ENCODE assay signal across 8 cellular contexts in the genomic region with DNA sequence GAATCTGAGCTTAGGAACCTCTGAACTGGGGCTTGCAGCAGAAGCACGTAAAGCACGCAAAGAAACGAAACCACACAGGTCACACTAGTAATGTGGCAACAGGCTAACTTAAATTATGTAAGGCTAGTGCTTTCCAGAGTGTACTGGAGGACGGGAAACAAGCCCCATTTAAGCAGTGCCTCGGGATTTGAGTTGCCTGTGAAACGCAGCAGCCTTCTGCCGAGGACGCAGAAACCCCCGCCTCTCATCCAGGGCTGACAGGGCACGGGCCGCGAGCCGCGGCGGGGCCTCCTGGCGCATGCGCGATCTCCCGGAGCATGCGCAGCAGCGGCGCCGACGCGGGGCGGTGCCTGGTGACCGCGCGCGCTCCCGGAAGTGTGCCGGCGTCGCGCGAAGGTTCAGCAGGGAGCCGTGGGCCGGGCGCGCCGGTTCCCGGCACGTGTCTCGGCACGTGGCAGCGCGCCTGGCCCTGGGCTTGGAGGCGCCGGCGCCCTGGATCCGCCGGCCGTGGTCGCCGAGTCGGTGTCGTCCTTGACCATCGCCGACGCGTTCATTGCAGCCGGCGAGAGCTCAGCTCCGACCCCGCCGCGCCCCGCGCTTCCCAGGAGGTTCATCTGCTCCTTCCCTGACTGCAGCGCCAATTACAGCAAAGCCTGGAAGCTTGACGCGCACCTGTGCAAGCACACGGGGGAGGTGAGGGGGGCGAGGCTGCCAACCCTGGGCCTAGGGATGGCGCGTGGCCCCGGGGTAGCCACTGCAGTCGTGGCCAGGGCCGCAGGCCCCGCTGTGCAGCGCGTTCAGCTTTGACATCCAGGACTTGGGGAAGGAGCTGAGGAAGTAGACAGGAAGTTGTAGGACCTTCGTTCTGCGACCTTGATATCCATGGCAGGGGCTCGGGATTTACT. TPM values are rescaled to one million over a fixed set of nuclear protein-coding genes. Genes with fewer than 3 reads are reported as not detected.
DNase-seq lines count a peak whose midpoint lies in the region; ATAC-seq and TF ChIP-seq lines count a peak whose summit lies in the region.

A gene (plus strand): TSS at position 374 of the 905 bp plus-strand sequence.

- POLR2A ChIA-PET in HEK293 (lab: Yijun Ruan, JAX), result interaction anchor here (1.2 to 3.1 kb wide), 3 partner anchors 25 to 196 kb away, joined by 3 to 14 read pairs (median 5); a partner anchor contains a TSS

- peaks cover 5 to 27% of the 10 kb centered on the region in 2 experiments for H3K36me3 ChIP-seq in HEK293 (ENCODE audit: control insufficient read depth in 2 of 2, insufficient read depth in 1 of 2, low read length in 2 of 2)

- H3K4me3 ChIP-seq in HEK293 (ENCODE audit: low read depth, low read length), result peak within 1 kb of the TSS; percentile 62

- H3K27ac ChIP-seq in HEK293 (ENCODE audit: extremely low read depth, low read depth, low read length) (peak within 1 kb of the TSS; percentile 74), temporal lobe (ENCODE audit: low read depth, low read length) (peak within 1 kb of the TSS; percentile 81)

- no peaks in the 10 kb centered on the region for H3K9me3 Mint-ChIP-seq in activated naive CD4-positive, alpha-beta T cell treated with anti-CD3 and anti-CD28 coated beads, Interleukin-2, amount 50 U/mL, for 72 hours

- peak within 1 kb of the TSS; percentile 94 to 98 for H3K27ac Mint-ChIP-seq in activated naive CD4-positive, alpha-beta T cell treated with anti-CD3 and anti-CD28 coated beads, Interleukin-2, amount 50 U/mL, for 72 hours

- H3K9me3 ChIP-seq in HEK293 (ENCODE audit: control insufficient read depth, insufficient read depth, low read depth, low read length), result no peaks in the 10 kb centered on the region

- CTCF ChIA-PET in HEK293 (lab: Yijun Ruan, JAX), result interaction anchor here (0.7 to 2.2 kb wide), 6 partner anchors 12 to 538 kb away, joined by 3 to 8 read pairs (median 6); no protein-coding TSS in a partner anchor

- TF ChIP-seq CTCF in HEK293 (tag by site-specific recombination; IDR thresholded peaks at IDR 0.05) (no peak), omental fat pad (IDR thresholded peaks at IDR 0.05) (no peak)

- DNase-seq in GF-D8 (lab: John Stamatoyannopoulos, UW) (peak; percentile 74), MV-4-11 (lab: John Stamatoyannopoulos, UW) (peak; percentile 81), SKM-1 (lab: John Stamatoyannopoulos, UW; ENCODE audit: unreplicated experiment) (peak; percentile 49), glomerular endothelial cell (ENCODE audit: extremely low read depth, low read depth, low spot score) (peak; percentile 42), omental fat pad (ENCODE audit: low spot score) (peak; percentile 51)
- peak; percentile 92 to 93 for DNase-seq in activated naive CD4-positive, alpha-beta T cell treated with anti-CD3 and anti-CD28 coated beads, Interleukin-2, amount 50 U/mL, for 72 hours (ENCODE audit: low spot score in 2 of 2)

- no peaks in the 10 kb centered on the region for H3K4me1 ChIP-seq in HEK293 (ENCODE audit: control insufficient read depth, insufficient read depth, low read length)

- peak; percentile 53 to 59 for ATAC-seq in activated naive CD4-positive, alpha-beta T cell treated with anti-CD3 and anti-CD28 coated beads, Interleukin-2, amount 50 U/mL, for 72 hours
- peak; percentile 93 for ATAC-seq in omental fat pad (ENCODE audit: low FRiP score)

- H3K36me3 Mint-ChIP-seq in activated naive CD4-positive, alpha-beta T cell treated with anti-CD3 and anti-CD28 coated beads, Interleukin-2, amount 50 U/mL, for 72 hours, result peaks cover 34 to 36% of the 10 kb centered on the region in 2 donors

TF ChIP-seq in HEK293, 187 proteins besides CTCF, POLR2A, EP300 and RAD21 (continues in another document):
- peak; percentile 18; the same call in 1 of the 2 replicates for TF ChIP-seq ZNF600 (tag by site-specific recombination; IDR thresholded peaks at IDR 0.05)
- peak; percentile 58; the same call in 1 of the 2 replicates for TF ChIP-seq ZNF660 (tag by site-specific recombination; IDR thresholded peaks at IDR 0.05)
- TF ChIP-seq GFI1B (tag by site-specific recombination; IDR thresholded peaks at IDR 0.05), result no peak
- no peak for TF ChIP-seq ZNF19 (tag by site-specific recombination; IDR thresholded peaks at IDR 0.05; ENCODE audit: low read depth)
- TF ChIP-seq KLF10 (tag by site-specific recombination; IDR thresholded peaks at IDR 0.05), result 0 out of 2 replicates have a peak, but pooled peaks have one; percentile 34
- TF ChIP-seq ZNF335 (tag by site-specific recombination; conservative IDR thresholded peaks at IDR 0.05), result peak; percentile 71
- TF ChIP-seq, protein P1, sequence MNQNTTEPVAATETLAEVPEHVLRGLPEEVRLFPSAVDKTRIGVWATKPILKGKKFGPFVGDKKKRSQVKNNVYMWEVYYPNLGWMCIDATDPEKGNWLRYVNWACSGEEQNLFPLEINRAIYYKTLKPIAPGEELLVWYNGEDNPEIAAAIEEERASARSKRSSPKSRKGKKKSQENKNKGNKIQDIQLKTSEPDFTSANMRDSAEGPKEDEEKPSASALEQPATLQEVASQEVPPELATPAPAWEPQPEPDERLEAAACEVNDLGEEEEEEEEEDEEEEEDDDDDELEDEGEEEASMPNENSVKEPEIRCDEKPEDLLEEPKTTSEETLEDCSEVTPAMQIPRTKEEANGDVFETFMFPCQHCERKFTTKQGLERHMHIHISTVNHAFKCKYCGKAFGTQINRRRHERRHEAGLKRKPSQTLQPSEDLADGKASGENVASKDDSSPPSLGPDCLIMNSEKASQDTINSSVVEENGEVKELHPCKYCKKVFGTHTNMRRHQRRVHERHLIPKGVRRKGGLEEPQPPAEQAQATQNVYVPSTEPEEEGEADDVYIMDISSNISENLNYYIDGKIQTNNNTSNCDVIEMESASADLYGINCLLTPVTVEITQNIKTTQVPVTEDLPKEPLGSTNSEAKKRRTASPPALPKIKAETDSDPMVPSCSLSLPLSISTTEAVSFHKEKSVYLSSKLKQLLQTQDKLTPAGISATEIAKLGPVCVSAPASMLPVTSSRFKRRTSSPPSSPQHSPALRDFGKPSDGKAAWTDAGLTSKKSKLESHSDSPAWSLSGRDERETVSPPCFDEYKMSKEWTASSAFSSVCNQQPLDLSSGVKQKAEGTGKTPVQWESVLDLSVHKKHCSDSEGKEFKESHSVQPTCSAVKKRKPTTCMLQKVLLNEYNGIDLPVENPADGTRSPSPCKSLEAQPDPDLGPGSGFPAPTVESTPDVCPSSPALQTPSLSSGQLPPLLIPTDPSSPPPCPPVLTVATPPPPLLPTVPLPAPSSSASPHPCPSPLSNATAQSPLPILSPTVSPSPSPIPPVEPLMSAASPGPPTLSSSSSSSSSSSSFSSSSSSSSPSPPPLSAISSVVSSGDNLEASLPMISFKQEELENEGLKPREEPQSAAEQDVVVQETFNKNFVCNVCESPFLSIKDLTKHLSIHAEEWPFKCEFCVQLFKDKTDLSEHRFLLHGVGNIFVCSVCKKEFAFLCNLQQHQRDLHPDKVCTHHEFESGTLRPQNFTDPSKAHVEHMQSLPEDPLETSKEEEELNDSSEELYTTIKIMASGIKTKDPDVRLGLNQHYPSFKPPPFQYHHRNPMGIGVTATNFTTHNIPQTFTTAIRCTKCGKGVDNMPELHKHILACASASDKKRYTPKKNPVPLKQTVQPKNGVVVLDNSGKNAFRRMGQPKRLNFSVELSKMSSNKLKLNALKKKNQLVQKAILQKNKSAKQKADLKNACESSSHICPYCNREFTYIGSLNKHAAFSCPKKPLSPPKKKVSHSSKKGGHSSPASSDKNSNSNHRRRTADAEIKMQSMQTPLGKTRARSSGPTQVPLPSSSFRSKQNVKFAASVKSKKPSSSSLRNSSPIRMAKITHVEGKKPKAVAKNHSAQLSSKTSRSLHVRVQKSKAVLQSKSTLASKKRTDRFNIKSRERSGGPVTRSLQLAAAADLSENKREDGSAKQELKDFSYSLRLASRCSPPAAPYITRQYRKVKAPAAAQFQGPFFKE (tag by site-specific recombination; IDR thresholded peaks at IDR 0.05; ENCODE audit: borderline replicate concordance), result no peak
- peak; percentile 19; the same call in 1 of the 2 replicates for TF ChIP-seq GLIS2 (tag by site-specific recombination; IDR thresholded peaks at IDR 0.05)
- TF ChIP-seq, protein P2, sequence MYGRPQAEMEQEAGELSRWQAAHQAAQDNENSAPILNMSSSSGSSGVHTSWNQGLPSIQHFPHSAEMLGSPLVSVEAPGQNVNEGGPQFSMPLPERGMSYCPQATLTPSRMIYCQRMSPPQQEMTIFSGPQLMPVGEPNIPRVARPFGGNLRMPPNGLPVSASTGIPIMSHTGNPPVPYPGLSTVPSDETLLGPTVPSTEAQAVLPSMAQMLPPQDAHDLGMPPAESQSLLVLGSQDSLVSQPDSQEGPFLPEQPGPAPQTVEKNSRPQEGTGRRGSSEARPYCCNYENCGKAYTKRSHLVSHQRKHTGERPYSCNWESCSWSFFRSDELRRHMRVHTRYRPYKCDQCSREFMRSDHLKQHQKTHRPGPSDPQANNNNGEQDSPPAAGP (tag by site-specific recombination; IDR thresholded peaks at IDR 0.05), result 0 out of 2 replicates have a peak, but pooled peaks have one; percentile 15
- TF ChIP-seq ZEB2 (tag by site-specific recombination; IDR thresholded peaks at IDR 0.05), result peak; percentile 26
- no peak for TF ChIP-seq ZBTB17 (tag by site-specific recombination; IDR thresholded peaks at IDR 0.05)
- TF ChIP-seq ZNF654 (tag by site-specific recombination; IDR thresholded peaks at IDR 0.05; ENCODE audit: low read depth), result no peak
- TF ChIP-seq ZNF2 (tag by site-specific recombination; IDR thresholded peaks at IDR 0.05), result 0 out of 2 replicates have a peak, but pooled peaks have one; percentile 22
- peak; percentile 34; the same call in 1 of the 2 replicates for TF ChIP-seq ZFP69B (tag by site-specific recombination; IDR thresholded peaks at IDR 0.05)
- TF ChIP-seq ZNF501 (tag by site-specific recombination; IDR thresholded peaks at IDR 0.05), result peak; percentile 49
- TF ChIP-seq ZBTB20 (tag by site-specific recombination; IDR thresholded peaks at IDR 0.05), result peak; percentile 56; the same call in 1 of the 2 replicates
- no peak for TF ChIP-seq ZNF146 (tag by site-specific recombination; IDR thresholded peaks at IDR 0.05)

RNA-seq across cellular contexts. Expression of the gene that starts here (rescaled TPM):
- total RNA-seq in activated naive CD4-positive, alpha-beta T cell treated with anti-CD3 and anti-CD28 coated beads, Interleukin-2, amount 50 U/mL, for 72 hours, result 100 to 1,000 TPM; 133 to 190 TPM
- 76.0 and 151 TPM in 2 replicates for total RNA-seq in glomerular endothelial cell
- total RNA-seq in omental fat pad, result 100 to 1,000 TPM; 129 to 170 (median 147) TPM
- total RNA-seq in temporal lobe, result 52.1 TPM

Comparison
In these comparisons a context has a peak if more than half of its experiments do, and no peak if none do; other contexts are left out.
1. Peak in every context shown above with its lines: DNase-seq, ATAC-seq, H3K4me3 ChIP-seq and H3K27ac ChIP-seq.
2. DNase-seq: peak in every context shown above with its lines; median percentile 92 in activated naive CD4-positive, alpha-beta T cell treated with anti-CD3 and anti-CD28 coated beads, Interleukin-2, amount 50 U/mL, for 72 hours; 81 in MV-4-11; 74 in GF-D8; 51 in omental fat pad; 49 in SKM-1; 42 in glomerular endothelial cell.